Comparison of ENCODE assay signal across 10 cellular contexts in the genomic region with DNA sequence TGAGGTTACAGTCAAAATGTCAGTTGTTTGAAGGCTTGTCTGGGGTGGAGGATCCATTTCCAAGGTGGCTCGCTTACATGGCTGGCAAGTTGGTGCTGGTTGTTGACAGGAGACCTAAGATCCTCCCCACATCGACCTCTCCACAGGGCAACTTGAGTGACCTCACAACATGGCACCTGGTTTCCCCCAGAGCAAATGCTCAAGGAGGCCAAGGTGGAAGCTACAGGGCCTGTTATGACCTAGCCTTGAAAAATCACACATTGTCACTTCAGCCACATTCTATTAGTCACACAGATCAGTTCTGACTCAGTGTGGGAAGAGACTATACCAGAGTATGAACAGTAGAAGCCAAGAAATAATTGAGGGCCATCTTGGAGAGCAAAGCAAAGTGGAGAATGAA. TPM values are rescaled to one million over a fixed set of nuclear protein-coding genes. Genes with fewer than 3 reads are reported as not detected.
DNase-seq lines count a peak whose midpoint lies in the region; ATAC-seq, FAIRE-seq and TF ChIP-seq lines count a peak whose summit lies in the region.
"Had no signal": no experiment of that assay in that cellular context is flagged by ENCODE, and none has a peak within 500 bp of the region (broad histone marks: within the 10 kb centered on the region; RNA-seq: fewer than 3 reads in every experiment).

No MANE protein-coding gene starts in this region.

- no peak overlapping the region for H3K27ac ChIP-seq in A673 (ENCODE audit: low read depth, low read length, poor library complexity, severe bottlenecking)

- H3K27me3 Mint-ChIP-seq in T-helper 17 cell = no peaks in the 10 kb centered on the region

- peaks cover 27% of the 10 kb centered on the region for H3K4me1 Mint-ChIP-seq in T-helper 17 cell

- no peak overlapping the region for H3K4me3 Mint-ChIP-seq in T-helper 17 cell

- peak overlapping the region; percentile 99 for H3K27ac Mint-ChIP-seq in T-helper 17 cell

- TF ChIP-seq CTCF in bronchial epithelial cell (IDR thresholded peaks at IDR 0.05; ENCODE audit: insufficient read depth, low read length, severe bottlenecking) (no peak), A673 (conservative IDR thresholded peaks at IDR 0.05; ENCODE audit: low read depth, low read length) (no peak)

- H3K4me3 ChIP-seq in bronchial epithelial cell (ENCODE audit: low read depth, low read length) = no peak overlapping the region
- no peak overlapping the region for H3K4me3 ChIP-seq in A673 (ENCODE audit: low read depth, low read length, poor library complexity, severe bottlenecking)

- peaks cover 7% of the 10 kb centered on the region for H3K4me1 ChIP-seq in A673 (ENCODE audit: insufficient read depth, low read length, poor library complexity, severe bottlenecking)

- intact Hi-C loops in A673 (cut with micrococcal nuclease; ENCODE audit: unreplicated experiment) = no loop called here

- H3K27me3 ChIP-seq in bronchial epithelial cell (ENCODE audit: control insufficient read depth, insufficient read depth, low read length) = peaks cover 2% of the 10 kb centered on the region
- no peaks in the 10 kb centered on the region for H3K27me3 ChIP-seq in A673 (replicated peaks; ENCODE audit: insufficient read depth, low read depth, low read length, poor library complexity)

- POLR2A ChIA-PET in A673 (lab: Charles Lee; ENCODE audit: low non-redundant PET) = no interaction called here

- BruUV-seq in A673 (replicated peaks; lab: Mats Ljungman, UMichigan) = no TSS peak

- no peak for FAIRE-seq in bronchial epithelial cell (lab: Jason Lieb, UNC)
- FAIRE-seq: endothelial cell of umbilical vein had no signal

- CTCF ChIA-PET in A673 (lab: Charles Lee) = no interaction called here

- H3K9me3 ChIP-seq in T-helper 17 cell (ENCODE audit: control insufficient read depth, low read length, poor library complexity, severe bottlenecking) = no peaks in the 10 kb centered on the region
- H3K9me3 ChIP-seq in A673 (ENCODE audit: low read depth, low read length, poor library complexity, severe bottlenecking) = no peaks in the 10 kb centered on the region

- no peak for ATAC-seq in T-helper 17 cell

- peak; percentile 35 for DNase-seq in activated T-cell treated with anti-CD3 and anti-CD28 coated beads for 24 hours (ENCODE audit: low read depth)
- no peak for DNase-seq in activated T-cell treated with anti-CD3 and anti-CD28 coated beads for 4 hours
- DNase-seq in T-helper 17 cell = no peak
- DNase-seq in bronchial epithelial cell (ENCODE audit: low read depth) = peak; percentile 65
- peak; percentile 54 to 61 for DNase-seq in stimulated activated CD8-positive, alpha-beta memory T cell treated with anti-CD3 and anti-CD28 coated beads, Interleukin-15, amount 100 ng/mL, for 48 hours (ENCODE audit: low read depth in 2 of 2)
- no peak for DNase-seq in A673 (ENCODE audit: low spot score)
- no peak for DNase-seq in NCI-H1417 (lab: John Stamatoyannopoulos, UW)
- no peak for DNase-seq in NCI-H82 treated with DMSO at 0.1 percent for 48 hours (lab: John Stamatoyannopoulos, UW; ENCODE audit: unreplicated experiment)
- DNase-seq: NCI-H510A treated with DMSO at 0.1 percent for 48 hours had no signal

- no peaks in the 10 kb centered on the region for H3K36me3 Mint-ChIP-seq in T-helper 17 cell (ENCODE audit: low read depth)

- H3K36me3 ChIP-seq in bronchial epithelial cell (ENCODE audit: control insufficient read depth, insufficient read depth, low read length) (no peaks in the 10 kb centered on the region), A673 (ENCODE audit: insufficient read depth, low read length, poor library complexity, severe bottlenecking) (no peaks in the 10 kb centered on the region)

RNA-seq across cellular contexts. Expression of a gene that starts 11.3 kb away (rescaled TPM):
- 100 to 1,000 TPM; 194 to 208 TPM for total RNA-seq in T-helper 17 cell
- not detected in 2 replicates for total RNA-seq in bronchial epithelial cell
- 18.9 and 19.3 TPM in 2 replicates for total RNA-seq in A673 (2021)
- total RNA-seq: endothelial cell of umbilical vein had no signal

Comparison
In these comparisons a context has a peak if more than half of its experiments do, and no peak if none do; other contexts are left out.
1. DNase-seq: peak in activated T-cell treated with anti-CD3 and anti-CD28 coated beads for 24 hours (single experiment), bronchial epithelial cell (single experiment) and stimulated activated CD8-positive, alpha-beta memory T cell treated with anti-CD3 and anti-CD28 coated beads, Interleukin-15, amount 100 ng/mL, for 48 hours (2 of 2); none in activated T-cell treated with anti-CD3 and anti-CD28 coated beads for 4 hours (single experiment), T-helper 17 cell (0 of 3), A673 (single experiment), NCI-H1417 (0 of 3) and NCI-H82 treated with DMSO at 0.1 percent for 48 hours (single experiment).
2. RNA of a gene that starts 11.3 kb away (total RNA-seq): 194 to 208 TPM in T-helper 17 cell and 18.9 to 19.3 TPM in A673; not detected in bronchial epithelial cell; every median in the first group is over 10 times any median in the second.